ENCODE assay signal across 8 cellular contexts in the genomic region with DNA sequence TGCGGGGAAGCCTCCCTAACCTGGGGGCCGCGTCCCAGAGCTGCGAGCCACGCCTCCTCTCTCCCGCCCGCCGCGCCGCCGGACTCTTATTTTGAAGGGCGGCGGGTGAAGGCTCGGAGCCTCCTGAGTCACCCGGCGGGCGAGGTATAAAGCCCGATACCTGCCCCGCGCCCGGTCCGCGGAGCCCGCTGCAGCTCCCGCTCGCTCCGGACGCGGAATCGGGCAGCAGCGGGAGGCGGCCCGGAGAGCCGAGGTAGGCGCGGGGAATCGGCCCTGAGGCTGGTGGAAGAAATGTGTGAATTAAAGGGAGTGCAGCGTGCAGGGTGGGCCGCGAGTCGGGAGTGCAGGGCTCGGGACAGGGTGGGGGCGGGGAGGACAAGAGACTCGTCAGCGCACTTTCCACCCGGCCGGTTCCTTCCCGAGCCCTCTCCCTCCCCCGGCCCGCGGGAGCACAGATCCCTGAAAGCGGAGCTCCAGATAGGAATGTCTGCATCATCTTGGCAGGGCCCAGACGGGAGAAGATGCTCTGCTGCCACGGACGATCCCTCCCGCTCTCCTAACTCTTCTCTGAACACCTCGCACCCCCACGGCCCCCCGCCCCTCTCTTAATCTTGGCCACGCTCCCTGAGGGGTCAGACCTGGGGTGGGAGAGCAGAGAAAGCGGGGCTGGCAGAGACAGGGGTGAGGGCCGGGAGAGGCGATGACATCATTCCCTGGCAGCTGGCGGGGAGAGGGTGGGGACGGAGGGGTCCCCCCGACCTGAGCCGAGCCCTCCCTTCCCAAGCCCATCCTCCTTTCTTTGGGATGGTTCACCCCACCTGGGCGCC.
A peak's percentile ranks its signal among the peaks of the same experiment; 100 is the strongest.
DNase-seq lines count a peak whose midpoint lies in the region; ATAC-seq and TF ChIP-seq lines count a peak whose summit lies in the region.

No MANE protein-coding gene starts in this region.

- H3K27ac ChIP-seq in heart right ventricle (peak overlapping the region; percentile 82 to 92 (median 90)), uterus (peak overlapping the region; percentile 98 to 99)

- H3K27me3 ChIP-seq in adipocyte (replicated peaks; ENCODE audit: control insufficient read depth, insufficient read depth, low read length) (no peaks in the 10 kb centered on the region), heart right ventricle (peaks cover 0 to 51% (median 0%) of the 10 kb centered on the region in 7 donors), uterus (no peaks in the 10 kb centered on the region)

- peak overlapping the region; percentile 66 for H3K27ac Mint-ChIP-seq in Calu3 (ENCODE audit: unreplicated experiment)

- CTCF ChIA-PET in Calu3 (lab: Charles Lee), result interaction anchor here (0.7 to 2.0 kb wide), 3 partner anchors 16 to 132 kb away, joined by 3 to 8 read pairs (median 5); no protein-coding TSS in a partner anchor

- H3K4me1 ChIP-seq in adipocyte (ENCODE audit: control insufficient read depth, insufficient read depth, low read length) (peaks cover 8% of the 10 kb centered on the region), heart right ventricle (peaks cover 5 to 61% (median 45%) of the 10 kb centered on the region in 9 donors), uterus (no peaks in the 10 kb centered on the region)

- H3K4me3 ChIP-seq in adipocyte (ENCODE audit: low read length) (peak overlapping the region; percentile 91), heart right ventricle (peak overlapping the region; percentile 55 to 85 (median 78)), uterus (peak overlapping the region; percentile 62 to 98)

- H3K4me3 Mint-ChIP-seq in Calu3 (ENCODE audit: low read depth, unreplicated experiment), result peak overlapping the region; percentile 77

- H3K36me3 ChIP-seq in adipocyte (ENCODE audit: control insufficient read depth, insufficient read depth, low read length, severe bottlenecking) (peaks cover 8% of the 10 kb centered on the region), heart right ventricle (no peaks in the 10 kb centered on the region), uterus (no peaks in the 10 kb centered on the region)

- DNase-seq in Calu3 (peak; percentile 72), HPDE6-E6E7 (ENCODE audit: extremely low spot score) (peak; percentile 82), SK-N-DZ (ENCODE audit: low spot score) (peak; percentile 65), adipocyte (ENCODE audit: low read depth) (peak; percentile 92), heart right ventricle (peak; percentile 66 to 80), posterior cingulate gyrus (peak in 9 of 10 donors; percentile 51 to 94 (median 59)), uterus (peak; percentile 89 to 93)

- H3K9ac ChIP-seq in adipocyte (ENCODE audit: low read length), result peak overlapping the region; percentile 93

- no peaks in the 10 kb centered on the region for H3K27me3 Mint-ChIP-seq in Calu3 (ENCODE audit: unreplicated experiment)

- ATAC-seq in GM21360 (IDR thresholded peaks at IDR 0.05; ENCODE audit: unreplicated experiment) (peak; percentile 90), heart right ventricle (peak; percentile 82 to 90 (median 88))

- H3K4me1 Mint-ChIP-seq in Calu3 (ENCODE audit: low read depth, unreplicated experiment), result peaks cover 8% of the 10 kb centered on the region

- TF ChIP-seq POLR2A in uterus (IDR thresholded peaks at IDR 0.05), result peak; percentile 80 to 98

- no peaks in the 10 kb centered on the region for H3K9me3 ChIP-seq in adipocyte (ENCODE audit: control insufficient read depth, low read length)
- H3K9me3 ChIP-seq in heart right ventricle, result no peaks in the 10 kb centered on the region
- H3K9me3 ChIP-seq in uterus, result no peaks in the 10 kb centered on the region

- peaks cover 18% of the 10 kb centered on the region for H3K36me3 Mint-ChIP-seq in Calu3 (ENCODE audit: insufficient read depth, unreplicated experiment)

- WGBS in heart right ventricle, 2 donors, result 0% methylated on average over 66 to 68 of the region's 68 CpGs

- no peaks in the 10 kb centered on the region for H3K9me3 Mint-ChIP-seq in Calu3 (ENCODE audit: low read depth, unreplicated experiment)

- intact Hi-C loops in Calu3 (cut with micrococcal nuclease; ENCODE audit: unreplicated experiment) (loop anchor here (2.0 kb wide), 1 partner anchor 15 kb away; no protein-coding TSS in a partner anchor), heart right ventricle (cut with DNase I) (loop anchor here in 5 of 10 donors (1.0 to 10.0 kb wide), 6 partner anchors 15 to 117 kb away; no protein-coding TSS in a partner anchor), posterior cingulate gyrus (cut with DNase I) (no loop called here), uterus (cut with DNase I; ENCODE audit: low total_unique reads) (loop anchor here (5.0 to 10.0 kb wide), 2 partner anchors 65 to 197 kb away; no protein-coding TSS in a partner anchor)

- TF ChIP-seq CTCF in Calu3 (IDR thresholded peaks at IDR 0.05; ENCODE audit: unreplicated experiment), result no peak
- no peak for TF ChIP-seq CTCF in heart right ventricle (IDR thresholded peaks at IDR 0.05)
- peak in 1 of 4 experiments; percentile 22 for TF ChIP-seq CTCF in uterus (IDR thresholded peaks at IDR 0.05)

- no TSS peak for BruUV-seq in Calu3 (replicated peaks; lab: Mats Ljungman, UMichigan)

Comparison
In these comparisons a context has a peak if more than half of its experiments do, and no peak if none do; other contexts are left out.
1. Peak in every context shown above with its lines: DNase-seq, ATAC-seq, H3K4me3 ChIP-seq and H3K27ac ChIP-seq.